Comparison of ENCODE assay signal across 7 cellular contexts in the genomic region with DNA sequence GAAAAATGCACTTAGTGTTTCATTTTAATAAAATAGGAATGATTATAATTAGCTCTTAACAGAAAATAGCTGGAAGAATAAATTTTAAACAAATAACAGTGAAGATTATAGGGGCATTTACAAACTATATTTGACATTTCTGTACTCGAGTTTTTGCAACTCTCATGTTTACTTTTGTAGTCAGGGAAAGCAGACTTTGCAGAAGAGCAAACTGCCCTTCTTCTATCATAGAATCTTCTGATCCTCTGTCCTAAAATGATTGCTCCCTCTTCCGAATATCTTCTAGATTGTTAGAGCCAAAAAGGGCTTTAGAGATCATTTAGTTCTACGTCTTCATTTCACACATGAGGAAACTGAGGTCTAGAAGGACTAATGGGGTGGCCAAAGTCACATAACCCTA.
"Had no signal": no experiment of that assay in that cellular context is flagged by ENCODE, and none has a peak within 500 bp of the region (broad histone marks: within the 10 kb centered on the region; RNA-seq: fewer than 3 reads in every experiment).

No MANE protein-coding gene starts in this region.

- DNase-seq: H9, HFFc6, Karpas-422, KBM-7 had no signal

- H3K9ac ChIP-seq: KMS-11 had no signal

- H3K4me3 ChIP-seq: GM23338 had no signal

- H3K27ac ChIP-seq: HL-60, KMS-11 had no signal
